In the genomic region with DNA sequence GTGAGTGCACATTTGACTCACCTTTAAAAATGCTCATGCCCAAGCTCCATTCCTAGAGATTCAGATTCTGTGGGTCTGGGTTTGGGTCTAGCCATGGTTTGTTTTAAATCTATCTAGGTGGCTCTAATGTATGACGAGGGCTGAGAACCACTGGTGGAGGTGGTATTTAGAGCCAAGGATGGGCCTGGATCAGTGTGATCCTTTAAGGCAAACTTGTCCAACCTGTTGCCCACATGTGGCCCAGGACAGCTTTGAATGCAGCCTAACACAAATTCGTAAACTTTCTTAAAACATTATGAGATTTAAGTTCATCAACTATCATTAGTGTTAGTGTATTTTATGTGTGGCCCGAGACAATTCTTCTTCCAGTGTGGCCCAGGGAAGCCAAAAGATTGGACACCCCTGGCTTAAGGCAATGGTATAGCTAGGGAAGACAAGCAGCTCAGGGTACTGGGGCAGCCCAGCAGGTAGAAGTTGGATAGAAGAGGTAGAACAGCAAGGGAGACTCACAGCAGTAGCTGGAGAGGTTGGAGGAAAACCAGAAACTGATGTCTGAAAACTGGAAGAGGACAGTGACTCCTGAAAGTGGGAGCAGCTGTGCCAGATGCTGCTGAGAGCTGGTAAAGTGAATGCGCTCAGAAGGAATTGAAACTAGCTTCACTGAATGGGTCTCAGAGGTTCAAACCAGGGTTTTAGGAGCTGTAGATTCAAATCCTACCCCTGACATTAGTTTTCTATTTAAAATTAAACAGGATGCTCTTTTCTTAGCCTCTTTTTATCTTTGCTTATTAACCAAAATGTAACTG, we compare ENCODE assay signal across 10 cellular contexts. TPM values are rescaled to one million over a fixed set of nuclear protein-coding genes. Genes with fewer than 3 reads are reported as not detected.
A peak's percentile ranks its signal among the peaks of the same experiment; 100 is the strongest.
DNase-seq lines count a peak whose midpoint lies in the region; ATAC-seq and TF ChIP-seq lines count a peak whose summit lies in the region.
"Had no signal": no experiment of that assay in that cellular context is flagged by ENCODE, and none has a peak within 500 bp of the region (broad histone marks: within the 10 kb centered on the region; RNA-seq: fewer than 3 reads in every experiment).

No MANE protein-coding gene starts in this region.

- H3K36me3 Mint-ChIP-seq in IgD-negative memory B cell: peaks cover 4% of the 10 kb centered on the region
- H3K36me3 Mint-ChIP-seq in nephron progenitor cell (ENCODE audit: low read depth): peaks cover 13% of the 10 kb centered on the region

- DNase-seq in epithelial cell of esophagus (ENCODE audit: low read depth) (peak; percentile 17), nephron progenitor cell (no peak), H7 (no peak), cerebellar cortex (ENCODE audit: low spot score) (no peak)
- no peak for DNase-seq in stimulated activated CD4-positive, alpha-beta T cell treated with anti-CD3 and anti-CD28 coated beads, Interleukin-15, amount 100 ng/mL, for 24 hours
- DNase-seq: CD8-positive, alpha-beta T cell; effector CD4-positive, alpha-beta T cell had no signal

- peaks cover 59 to 79% (median 73%) of the 10 kb centered on the region in 3 donors for H3K4me1 Mint-ChIP-seq in IgD-negative memory B cell
- peaks cover 59% of the 10 kb centered on the region for H3K4me1 Mint-ChIP-seq in nephron progenitor cell

- H4K20me1 ChIP-seq in BLaER1: peaks cover 98% of the 10 kb centered on the region

- peaks cover 87% of the 10 kb centered on the region for H3K4me1 ChIP-seq in BLaER1

- no peak overlapping the region for H3K27ac ChIP-seq in BLaER1

- no peaks in the 10 kb centered on the region for H3K9me3 ChIP-seq in BLaER1

- no peaks in the 10 kb centered on the region for H3K9me3 Mint-ChIP-seq in IgD-negative memory B cell
- no peaks in the 10 kb centered on the region for H3K9me3 Mint-ChIP-seq in nephron progenitor cell
- H3K9me3 Mint-ChIP-seq: CD8-positive, alpha-beta T cell had no signal

- H3K36me3 ChIP-seq in BLaER1 (no peaks in the 10 kb centered on the region), H7 (replicated peaks; ENCODE audit: control insufficient read depth, insufficient read depth, low read length) (no peaks in the 10 kb centered on the region)

- H3K4me3 Mint-ChIP-seq in IgD-negative memory B cell (peak overlapping the region in 3 of 4 donors; percentile 19 to 85 (median 67)), nephron progenitor cell (no peak overlapping the region)

- no peaks in the 10 kb centered on the region for H3K27me3 Mint-ChIP-seq in IgD-negative memory B cell
- no peaks in the 10 kb centered on the region for H3K27me3 Mint-ChIP-seq in nephron progenitor cell (ENCODE audit: low read depth, poor library complexity)

- peak overlapping the region; percentile 37; the same call in 1 of the 2 replicates for H3K9ac ChIP-seq in BLaER1

- peak overlapping the region in 2 of 3 donors; percentile 31 to 76 for H3K27ac Mint-ChIP-seq in IgD-negative memory B cell
- peak overlapping the region; percentile 70 for H3K27ac Mint-ChIP-seq in nephron progenitor cell

- H3K4me2 ChIP-seq in BLaER1: peak overlapping the region; percentile 24

- no peaks in the 10 kb centered on the region for H3K27me3 ChIP-seq in BLaER1
- H3K27me3 ChIP-seq in H7 (ENCODE audit: control insufficient read depth, insufficient read depth, low read length): no peaks in the 10 kb centered on the region

- H3K4me3 ChIP-seq in BLaER1 (no peak overlapping the region), epithelial cell of esophagus (ENCODE audit: low read length) (no peak overlapping the region), H7 (ENCODE audit: insufficient read depth, low read depth, low read length) (no peak overlapping the region)

- no peak for TF ChIP-seq CTCF in epithelial cell of esophagus (IDR thresholded peaks at IDR 0.05; ENCODE audit: insufficient read depth, low read depth, low read length, missing control alignments)
- no peak for TF ChIP-seq CTCF in nephron progenitor cell (IDR thresholded peaks at IDR 0.05)

- ATAC-seq in HG03025 (IDR thresholded peaks at IDR 0.05; ENCODE audit: low FRiP score, unreplicated experiment): no peak
- ATAC-seq: CD8-positive, alpha-beta T cell had no signal

RNA-seq across cellular contexts. Expression of gene ADD1, which starts 18.2 kb away (rescaled TPM):
- polyA plus RNA-seq in IgD-negative memory B cell: 300 TPM
- total RNA-seq in H7 (2014; rRNA removed; shearing (Covaris generic)): 201 and 224 TPM in 2 replicates
